In the genomic region with DNA sequence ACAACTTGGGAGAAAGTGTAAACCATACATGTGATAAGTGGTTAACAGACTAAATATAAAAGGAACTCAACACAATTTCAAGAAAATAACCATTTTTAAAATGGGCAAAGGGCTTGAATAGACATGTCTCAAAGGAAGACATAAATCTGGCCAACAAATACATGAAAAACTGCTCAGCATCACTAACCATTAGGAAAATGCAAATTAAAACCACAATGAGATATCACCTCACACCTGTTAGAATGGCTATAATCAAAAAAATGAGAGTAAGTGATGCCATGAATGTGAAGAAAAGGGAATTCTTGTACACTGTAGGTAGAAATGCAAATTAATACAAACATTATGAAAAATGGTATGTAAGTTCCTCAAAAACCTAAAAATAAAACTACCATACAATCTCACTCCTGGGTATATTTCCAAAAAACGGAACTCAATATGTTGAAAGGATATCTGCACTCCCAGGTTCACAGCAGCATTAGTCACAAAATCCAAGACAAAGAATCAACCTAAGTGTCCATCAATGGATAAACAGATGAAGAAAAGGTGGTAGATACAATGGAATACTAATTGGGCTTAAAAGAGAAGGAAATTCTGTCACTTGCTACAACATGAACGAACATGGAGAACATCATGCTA, we compare ENCODE assay signal across 2 cellular contexts.
TF ChIP-seq lines count a peak whose summit lies in the region.

No MANE protein-coding gene starts in this region.

TF ChIP-seq in GM12878, 131 proteins besides CTCF, POLR2A, EP300 and RAD21 (continued from another document):
- TF ChIP-seq, protein P1, sequence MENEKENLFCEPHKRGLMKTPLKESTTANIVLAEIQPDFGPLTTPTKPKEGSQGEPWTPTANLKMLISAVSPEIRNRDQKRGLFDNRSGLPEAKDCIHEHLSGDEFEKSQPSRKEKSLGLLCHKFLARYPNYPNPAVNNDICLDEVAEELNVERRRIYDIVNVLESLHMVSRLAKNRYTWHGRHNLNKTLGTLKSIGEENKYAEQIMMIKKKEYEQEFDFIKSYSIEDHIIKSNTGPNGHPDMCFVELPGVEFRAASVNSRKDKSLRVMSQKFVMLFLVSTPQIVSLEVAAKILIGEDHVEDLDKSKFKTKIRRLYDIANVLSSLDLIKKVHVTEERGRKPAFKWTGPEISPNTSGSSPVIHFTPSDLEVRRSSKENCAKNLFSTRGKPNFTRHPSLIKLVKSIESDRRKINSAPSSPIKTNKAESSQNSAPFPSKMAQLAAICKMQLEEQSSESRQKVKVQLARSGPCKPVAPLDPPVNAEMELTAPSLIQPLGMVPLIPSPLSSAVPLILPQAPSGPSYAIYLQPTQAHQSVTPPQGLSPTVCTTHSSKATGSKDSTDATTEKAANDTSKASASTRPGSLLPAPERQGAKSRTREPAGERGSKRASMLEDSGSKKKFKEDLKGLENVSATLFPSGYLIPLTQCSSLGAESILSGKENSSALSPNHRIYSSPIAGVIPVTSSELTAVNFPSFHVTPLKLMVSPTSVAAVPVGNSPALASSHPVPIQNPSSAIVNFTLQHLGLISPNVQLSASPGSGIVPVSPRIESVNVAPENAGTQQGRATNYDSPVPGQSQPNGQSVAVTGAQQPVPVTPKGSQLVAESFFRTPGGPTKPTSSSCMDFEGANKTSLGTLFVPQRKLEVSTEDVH (IDR thresholded peaks at IDR 0.05; ENCODE audit: low read depth, partially characterized antibody), result no peak
- TF ChIP-seq STAT1 (conservative IDR thresholded peaks at IDR 0.05), result no peak
- no peak for TF ChIP-seq HDGF (IDR thresholded peaks at IDR 0.05)
- no peak for TF ChIP-seq POLR2AphosphoS5 (IDR thresholded peaks at IDR 0.05; ENCODE audit: low read length)

TF ChIP-seq in SK-N-SH treated with all-trans-retinoic acid at 6 μM for 48 hours, 23 proteins besides CTCF, POLR2A, EP300 and RAD21 (continued from another document):
- TF ChIP-seq, protein P2, sequence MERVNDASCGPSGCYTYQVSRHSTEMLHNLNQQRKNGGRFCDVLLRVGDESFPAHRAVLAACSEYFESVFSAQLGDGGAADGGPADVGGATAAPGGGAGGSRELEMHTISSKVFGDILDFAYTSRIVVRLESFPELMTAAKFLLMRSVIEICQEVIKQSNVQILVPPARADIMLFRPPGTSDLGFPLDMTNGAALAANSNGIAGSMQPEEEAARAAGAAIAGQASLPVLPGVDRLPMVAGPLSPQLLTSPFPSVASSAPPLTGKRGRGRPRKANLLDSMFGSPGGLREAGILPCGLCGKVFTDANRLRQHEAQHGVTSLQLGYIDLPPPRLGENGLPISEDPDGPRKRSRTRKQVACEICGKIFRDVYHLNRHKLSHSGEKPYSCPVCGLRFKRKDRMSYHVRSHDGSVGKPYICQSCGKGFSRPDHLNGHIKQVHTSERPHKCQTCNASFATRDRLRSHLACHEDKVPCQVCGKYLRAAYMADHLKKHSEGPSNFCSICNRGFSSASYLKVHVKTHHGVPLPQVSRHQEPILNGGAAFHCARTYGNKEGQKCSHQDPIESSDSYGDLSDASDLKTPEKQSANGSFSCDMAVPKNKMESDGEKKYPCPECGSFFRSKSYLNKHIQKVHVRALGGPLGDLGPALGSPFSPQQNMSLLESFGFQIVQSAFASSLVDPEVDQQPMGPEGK (CRISPR knock-in tag; IDR thresholded peaks at IDR 0.05; ENCODE audit: borderline replicate concordance), result no peak
- no peak for TF ChIP-seq ZFP30 (CRISPR knock-in tag; IDR thresholded peaks at IDR 0.05)
- no peak for TF ChIP-seq ISL1 (CRISPR knock-in tag; IDR thresholded peaks at IDR 0.05)
- TF ChIP-seq, protein P3, sequence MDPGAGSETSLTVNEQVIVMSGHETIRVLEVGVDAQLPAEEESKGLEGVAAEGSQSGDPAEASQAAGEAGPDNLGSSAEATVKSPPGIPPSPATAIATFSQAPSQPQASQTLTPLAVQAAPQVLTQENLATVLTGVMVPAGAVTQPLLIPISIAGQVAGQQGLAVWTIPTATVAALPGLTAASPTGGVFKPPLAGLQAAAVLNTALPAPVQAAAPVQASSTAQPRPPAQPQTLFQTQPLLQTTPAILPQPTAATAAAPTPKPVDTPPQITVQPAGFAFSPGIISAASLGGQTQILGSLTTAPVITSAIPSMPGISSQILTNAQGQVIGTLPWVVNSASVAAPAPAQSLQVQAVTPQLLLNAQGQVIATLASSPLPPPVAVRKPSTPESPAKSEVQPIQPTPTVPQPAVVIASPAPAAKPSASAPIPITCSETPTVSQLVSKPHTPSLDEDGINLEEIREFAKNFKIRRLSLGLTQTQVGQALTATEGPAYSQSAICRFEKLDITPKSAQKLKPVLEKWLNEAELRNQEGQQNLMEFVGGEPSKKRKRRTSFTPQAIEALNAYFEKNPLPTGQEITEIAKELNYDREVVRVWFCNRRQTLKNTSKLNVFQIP (CRISPR knock-in tag; IDR thresholded peaks at IDR 0.05; ENCODE audit: borderline replicate concordance, low read depth), result no peak
- TF ChIP-seq TCF4 (CRISPR knock-in tag; IDR thresholded peaks at IDR 0.05; ENCODE audit: borderline replicate concordance), result no peak
- TF ChIP-seq ZNF70 (CRISPR knock-in tag; IDR thresholded peaks at IDR 0.05), result no peak
- TF ChIP-seq TOX (CRISPR knock-in tag; IDR thresholded peaks at IDR 0.05; ENCODE audit: borderline replicate concordance), result no peak
- TF ChIP-seq PPARA (CRISPR knock-in tag; IDR thresholded peaks at IDR 0.05; ENCODE audit: borderline replicate concordance), result no peak
- TF ChIP-seq, protein P4, sequence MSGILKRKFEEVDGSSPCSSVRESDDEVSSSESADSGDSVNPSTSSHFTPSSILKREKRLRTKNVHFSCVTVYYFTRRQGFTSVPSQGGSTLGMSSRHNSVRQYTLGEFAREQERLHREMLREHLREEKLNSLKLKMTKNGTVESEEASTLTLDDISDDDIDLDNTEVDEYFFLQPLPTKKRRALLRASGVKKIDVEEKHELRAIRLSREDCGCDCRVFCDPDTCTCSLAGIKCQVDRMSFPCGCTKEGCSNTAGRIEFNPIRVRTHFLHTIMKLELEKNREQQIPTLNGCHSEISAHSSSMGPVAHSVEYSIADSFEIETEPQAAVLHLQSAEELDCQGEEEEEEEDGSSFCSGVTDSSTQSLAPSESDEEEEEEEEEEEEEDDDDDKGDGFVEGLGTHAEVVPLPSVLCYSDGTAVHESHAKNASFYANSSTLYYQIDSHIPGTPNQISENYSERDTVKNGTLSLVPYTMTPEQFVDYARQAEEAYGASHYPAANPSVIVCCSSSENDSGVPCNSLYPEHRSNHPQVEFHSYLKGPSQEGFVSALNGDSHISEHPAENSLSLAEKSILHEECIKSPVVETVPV (CRISPR knock-in tag; IDR thresholded peaks at IDR 0.05), result no peak
- TF ChIP-seq, protein P5, sequence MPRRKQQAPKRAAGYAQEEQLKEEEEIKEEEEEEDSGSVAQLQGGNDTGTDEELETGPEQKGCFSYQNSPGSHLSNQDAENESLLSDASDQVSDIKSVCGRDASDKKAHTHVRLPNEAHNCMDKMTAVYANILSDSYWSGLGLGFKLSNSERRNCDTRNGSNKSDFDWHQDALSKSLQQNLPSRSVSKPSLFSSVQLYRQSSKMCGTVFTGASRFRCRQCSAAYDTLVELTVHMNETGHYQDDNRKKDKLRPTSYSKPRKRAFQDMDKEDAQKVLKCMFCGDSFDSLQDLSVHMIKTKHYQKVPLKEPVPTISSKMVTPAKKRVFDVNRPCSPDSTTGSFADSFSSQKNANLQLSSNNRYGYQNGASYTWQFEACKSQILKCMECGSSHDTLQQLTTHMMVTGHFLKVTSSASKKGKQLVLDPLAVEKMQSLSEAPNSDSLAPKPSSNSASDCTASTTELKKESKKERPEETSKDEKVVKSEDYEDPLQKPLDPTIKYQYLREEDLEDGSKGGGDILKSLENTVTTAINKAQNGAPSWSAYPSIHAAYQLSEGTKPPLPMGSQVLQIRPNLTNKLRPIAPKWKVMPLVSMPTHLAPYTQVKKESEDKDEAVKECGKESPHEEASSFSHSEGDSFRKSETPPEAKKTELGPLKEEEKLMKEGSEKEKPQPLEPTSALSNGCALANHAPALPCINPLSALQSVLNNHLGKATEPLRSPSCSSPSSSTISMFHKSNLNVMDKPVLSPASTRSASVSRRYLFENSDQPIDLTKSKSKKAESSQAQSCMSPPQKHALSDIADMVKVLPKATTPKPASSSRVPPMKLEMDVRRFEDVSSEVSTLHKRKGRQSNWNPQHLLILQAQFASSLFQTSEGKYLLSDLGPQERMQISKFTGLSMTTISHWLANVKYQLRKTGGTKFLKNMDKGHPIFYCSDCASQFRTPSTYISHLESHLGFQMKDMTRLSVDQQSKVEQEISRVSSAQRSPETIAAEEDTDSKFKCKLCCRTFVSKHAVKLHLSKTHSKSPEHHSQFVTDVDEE (CRISPR knock-in tag; IDR thresholded peaks at IDR 0.05), result no peak
- no peak for TF ChIP-seq SNAI2 (CRISPR knock-in tag; IDR thresholded peaks at IDR 0.05)
- TF ChIP-seq ZNF8 (CRISPR knock-in tag; IDR thresholded peaks at IDR 0.05), result no peak
- TF ChIP-seq ZFP3 (CRISPR knock-in tag; IDR thresholded peaks at IDR 0.05), result no peak
- no peak for TF ChIP-seq CSDC2 (CRISPR knock-in tag; IDR thresholded peaks at IDR 0.05)
- no peak for TF ChIP-seq ARNTL (CRISPR knock-in tag; IDR thresholded peaks at IDR 0.05; ENCODE audit: borderline replicate concordance, low read depth)
